Comparison of ENCODE assay signal across 11 cellular contexts in the genomic region with DNA sequence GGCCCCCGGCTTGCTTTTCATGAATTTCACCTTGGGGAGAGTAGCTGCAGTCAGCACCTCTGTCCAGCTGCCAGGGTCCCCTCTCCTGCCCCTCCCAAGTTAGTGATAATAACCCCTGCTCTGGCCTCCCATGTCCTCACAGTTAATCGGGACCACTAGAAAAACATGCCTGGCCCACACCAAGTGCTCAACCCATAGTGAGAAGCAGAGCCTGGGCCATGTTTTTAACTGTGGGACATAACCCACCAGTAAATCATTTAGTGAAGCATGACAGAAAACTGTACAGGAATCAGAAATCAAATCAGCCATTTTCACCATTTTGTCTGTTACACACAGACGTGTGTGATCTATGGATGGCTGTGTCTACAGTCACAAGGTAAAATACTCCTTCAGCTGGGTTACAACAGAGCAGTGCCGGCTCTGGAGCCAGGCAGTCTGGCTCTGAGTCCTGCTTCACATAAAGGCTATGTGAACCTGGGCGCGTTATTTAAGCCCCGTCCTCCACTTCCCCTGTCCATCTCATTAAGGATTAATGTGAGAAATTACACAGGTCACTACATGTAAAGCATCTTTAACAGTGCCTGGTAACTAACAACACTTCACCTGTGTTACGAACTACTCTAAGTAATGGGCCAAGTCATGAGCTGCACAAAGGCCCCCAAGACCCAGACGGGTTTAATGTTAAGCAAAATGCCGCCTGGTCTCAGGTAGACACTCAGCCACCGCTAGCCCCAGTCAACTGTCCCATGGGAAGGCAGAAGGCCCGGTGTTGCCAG. TPM values are rescaled to one million over a fixed set of nuclear protein-coding genes. Genes with fewer than 3 reads are reported as not detected.
A peak's percentile ranks its signal among the peaks of the same experiment; 100 is the strongest.
DNase-seq lines count a peak whose midpoint lies in the region; ATAC-seq and TF ChIP-seq lines count a peak whose summit lies in the region.
"Had no signal": no experiment of that assay in that cellular context is flagged by ENCODE, and none has a peak within 500 bp of the region (broad histone marks: within the 10 kb centered on the region; RNA-seq: fewer than 3 reads in every experiment).

No MANE protein-coding gene starts in this region.

- peak overlapping the region; percentile 76 for H3K27ac Mint-ChIP-seq in activated CD8-positive, alpha-beta memory T cell treated with anti-CD3 and anti-CD28 coated beads, Interleukin-2, amount 10 ng/mL, durations not matched to agents 7 days and 5 days
- H3K27ac Mint-ChIP-seq in activated CD4-positive, alpha-beta memory T cell treated with anti-CD3 and anti-CD28 coated beads, Interleukin-2, amount 10 ng/mL, durations not matched to agents 7 days and 5 days: peak overlapping the region; percentile 61
- peak overlapping the region; percentile 69 for H3K27ac Mint-ChIP-seq in stimulated activated memory B cell treated with anti-CD40 and anti-IgM and Interleukin-4, amounts not matched to agents 10 μg/mL and 1 μg/mL and 100 μg/mL, for 72 hours

- no peaks in the 10 kb centered on the region for H3K27me3 Mint-ChIP-seq in activated CD8-positive, alpha-beta memory T cell treated with anti-CD3 and anti-CD28 coated beads, Interleukin-2, amount 10 ng/mL, durations not matched to agents 7 days and 5 days
- no peaks in the 10 kb centered on the region for H3K27me3 Mint-ChIP-seq in activated CD4-positive, alpha-beta memory T cell treated with anti-CD3 and anti-CD28 coated beads, Interleukin-2, amount 10 ng/mL, durations not matched to agents 7 days and 5 days
- H3K27me3 Mint-ChIP-seq in stimulated activated memory B cell treated with anti-CD40 and anti-IgM and Interleukin-4, amounts not matched to agents 10 μg/mL and 1 μg/mL and 100 μg/mL, for 72 hours: no peaks in the 10 kb centered on the region

- peaks cover 0 to 52% (median 0%) of the 10 kb centered on the region in 3 donors for H3K4me1 ChIP-seq in gastroesophageal sphincter

- peaks cover 54% of the 10 kb centered on the region for H3K4me1 Mint-ChIP-seq in activated CD8-positive, alpha-beta memory T cell treated with anti-CD3 and anti-CD28 coated beads, Interleukin-2, amount 10 ng/mL, durations not matched to agents 7 days and 5 days
- H3K4me1 Mint-ChIP-seq in activated CD4-positive, alpha-beta memory T cell treated with anti-CD3 and anti-CD28 coated beads, Interleukin-2, amount 10 ng/mL, durations not matched to agents 7 days and 5 days: peaks cover 52% of the 10 kb centered on the region
- peaks cover 48% of the 10 kb centered on the region for H3K4me1 Mint-ChIP-seq in stimulated activated memory B cell treated with anti-CD40 and anti-IgM and Interleukin-4, amounts not matched to agents 10 μg/mL and 1 μg/mL and 100 μg/mL, for 72 hours

- H3K9me3 ChIP-seq in gastroesophageal sphincter: no peaks in the 10 kb centered on the region

- no peak overlapping the region for H3K4me3 ChIP-seq in gastroesophageal sphincter

- H3K36me3 Mint-ChIP-seq in activated CD8-positive, alpha-beta memory T cell treated with anti-CD3 and anti-CD28 coated beads, Interleukin-2, amount 10 ng/mL, durations not matched to agents 7 days and 5 days: peaks cover 79% of the 10 kb centered on the region
- peaks cover 85% of the 10 kb centered on the region for H3K36me3 Mint-ChIP-seq in activated CD4-positive, alpha-beta memory T cell treated with anti-CD3 and anti-CD28 coated beads, Interleukin-2, amount 10 ng/mL, durations not matched to agents 7 days and 5 days (ENCODE audit: low read depth)
- peaks cover 74% of the 10 kb centered on the region for H3K36me3 Mint-ChIP-seq in stimulated activated memory B cell treated with anti-CD40 and anti-IgM and Interleukin-4, amounts not matched to agents 10 μg/mL and 1 μg/mL and 100 μg/mL, for 72 hours

- H3K27ac ChIP-seq in gastroesophageal sphincter: peak overlapping the region in 3 of 4 donors; percentile 8 to 31 (median 14)

- CTCF ChIA-PET in activated CD8-positive, alpha-beta memory T cell treated with anti-CD3 and anti-CD28 coated beads, Interleukin-2, amount 10 ng/mL, durations not matched to agents 7 days and 5 days (lab: Charles Lee): interaction anchor here (0.6 to 0.9 kb wide), 3 partner anchors 30 to 206 kb away, joined by 3 read pairs; a partner anchor contains a TSS
- CTCF ChIA-PET in activated CD4-positive, alpha-beta memory T cell treated with anti-CD3 and anti-CD28 coated beads, Interleukin-2, amount 10 ng/mL, durations not matched to agents 7 days and 5 days (lab: Charles Lee): interaction anchor here (2.1 kb wide), 2 partner anchors 69 to 91 kb away, joined by 5 to 6 read pairs; a partner anchor contains a TSS

- H3K9me3 Mint-ChIP-seq in activated CD8-positive, alpha-beta memory T cell treated with anti-CD3 and anti-CD28 coated beads, Interleukin-2, amount 10 ng/mL, durations not matched to agents 7 days and 5 days (ENCODE audit: low read depth): no peaks in the 10 kb centered on the region
- no peaks in the 10 kb centered on the region for H3K9me3 Mint-ChIP-seq in activated CD4-positive, alpha-beta memory T cell treated with anti-CD3 and anti-CD28 coated beads, Interleukin-2, amount 10 ng/mL, durations not matched to agents 7 days and 5 days
- H3K9me3 Mint-ChIP-seq in stimulated activated memory B cell treated with anti-CD40 and anti-IgM and Interleukin-4, amounts not matched to agents 10 μg/mL and 1 μg/mL and 100 μg/mL, for 72 hours: no peaks in the 10 kb centered on the region

- no peak for DNase-seq in activated CD8-positive, alpha-beta memory T cell treated with anti-CD3 and anti-CD28 coated beads, Interleukin-2, amount 10 ng/mL, durations not matched to agents 7 days and 5 days
- no peak for DNase-seq in activated CD8-positive, alpha-beta memory T cell treated with anti-CD3 and anti-CD28 coated beads, Interleukin-2, amount 50 U/mL, for 4 hours
- no peak for DNase-seq in activated CD4-positive, alpha-beta memory T cell treated with anti-CD3 and anti-CD28 coated beads, Interleukin-2, amount 10 ng/mL, durations not matched to agents 7 days and 5 days
- no peak for DNase-seq in NCI-H1048 (lab: John Stamatoyannopoulos, UW)
- no peak for DNase-seq in NCI-H1694 (lab: John Stamatoyannopoulos, UW)
- DNase-seq: left cardiac atrium, NCI-H1092 treated with DMSO at 0.1 percent for 48 hours, retina had no signal

- peaks cover 0 to 96% of the 10 kb centered on the region in 2 donors for H3K36me3 ChIP-seq in gastroesophageal sphincter

- TF ChIP-seq POLR2A in gastroesophageal sphincter (IDR thresholded peaks at IDR 0.05): no peak

- TF ChIP-seq CTCF in gastroesophageal sphincter (IDR thresholded peaks at IDR 0.05): no peak

- H3K4me3 Mint-ChIP-seq in activated CD8-positive, alpha-beta memory T cell treated with anti-CD3 and anti-CD28 coated beads, Interleukin-2, amount 10 ng/mL, durations not matched to agents 7 days and 5 days: no peak overlapping the region
- no peak overlapping the region for H3K4me3 Mint-ChIP-seq in activated CD4-positive, alpha-beta memory T cell treated with anti-CD3 and anti-CD28 coated beads, Interleukin-2, amount 10 ng/mL, durations not matched to agents 7 days and 5 days
- no peak overlapping the region for H3K4me3 Mint-ChIP-seq in stimulated activated memory B cell treated with anti-CD40 and anti-IgM and Interleukin-4, amounts not matched to agents 10 μg/mL and 1 μg/mL and 100 μg/mL, for 72 hours

- TF ChIP-seq EP300 in gastroesophageal sphincter (IDR thresholded peaks at IDR 0.05): no peak

- no peak for ATAC-seq in activated CD8-positive, alpha-beta memory T cell treated with anti-CD3 and anti-CD28 coated beads, Interleukin-2, amount 10 ng/mL, durations not matched to agents 7 days and 5 days
- ATAC-seq in gastroesophageal sphincter (no peak), HG02870 (IDR thresholded peaks at IDR 0.05; ENCODE audit: unreplicated experiment) (no peak)
- no peak for ATAC-seq in stimulated activated memory B cell treated with anti-CD40 and anti-IgM and Interleukin-4, amounts not matched to agents 10 μg/mL and 1 μg/mL and 100 μg/mL, for 72 hours
- ATAC-seq: left cardiac atrium had no signal

- WGBS in gastroesophageal sphincter (ENCODE audit: low coverage in 1 of 2), 2 donors: 43 to 76% methylated on average over 1 to 10 of the region's 12 CpGs

- POLR2A ChIA-PET in activated CD4-positive, alpha-beta memory T cell treated with anti-CD3 and anti-CD28 coated beads, Interleukin-2, amount 10 ng/mL, durations not matched to agents 7 days and 5 days (lab: Charles Lee): interaction anchor here (0.7 to 2.8 kb wide), 6 partner anchors 8 to 325 kb away, joined by 3 to 11 read pairs (median 3); a partner anchor contains a TSS

- H3K27me3 ChIP-seq in gastroesophageal sphincter: no peaks in the 10 kb centered on the region

RNA-seq across cellular contexts. Expression of a gene that starts 7.6 kb away (rescaled TPM):
- total RNA-seq in activated CD8-positive, alpha-beta memory T cell treated with anti-CD3 and anti-CD28 coated beads, Interleukin-2, amount 10 ng/mL, durations not matched to agents 7 days and 5 days: 100 to 1,000 TPM; 207 to 214 TPM
- total RNA-seq in activated CD4-positive, alpha-beta memory T cell treated with anti-CD3 and anti-CD28 coated beads, Interleukin-2, amount 10 ng/mL, durations not matched to agents 7 days and 5 days: 100 to 1,000 TPM; 188 to 195 TPM
- 100 to 1,000 TPM in 2 of 4 donors, 10 to 100 TPM in 2; 88.3 to 162 (median 110) TPM for total RNA-seq in gastroesophageal sphincter

RNA-seq across cellular contexts. Expression of a gene that starts 10.6 kb away (rescaled TPM):
- total RNA-seq in activated CD8-positive, alpha-beta memory T cell treated with anti-CD3 and anti-CD28 coated beads, Interleukin-2, amount 10 ng/mL, durations not matched to agents 7 days and 5 days: 100 to 1,000 TPM; 479 to 611 TPM
- total RNA-seq in activated CD4-positive, alpha-beta memory T cell treated with anti-CD3 and anti-CD28 coated beads, Interleukin-2, amount 10 ng/mL, durations not matched to agents 7 days and 5 days: 100 to 1,000 TPM; 457 to 464 TPM
- total RNA-seq in gastroesophageal sphincter: 100 to 1,000 TPM; 173 to 180 (median 174) TPM

RNA-seq across cellular contexts. Expression of a gene that starts 26.4 kb away (rescaled TPM):
- total RNA-seq in activated CD8-positive, alpha-beta memory T cell treated with anti-CD3 and anti-CD28 coated beads, Interleukin-2, amount 10 ng/mL, durations not matched to agents 7 days and 5 days: 1 to 10 TPM; 1.4 to 2.4 TPM
- total RNA-seq in activated CD4-positive, alpha-beta memory T cell treated with anti-CD3 and anti-CD28 coated beads, Interleukin-2, amount 10 ng/mL, durations not matched to agents 7 days and 5 days: under 1 TPM; 0.81 to 0.93 TPM
- 1 to 10 TPM in 2 of 4 donors, under 1 TPM in 1, not detected in 1; 0.27 to 1.6 (median 1.1) TPM for total RNA-seq in gastroesophageal sphincter

RNA-seq across cellular contexts. Expression of a gene that starts 38.9 kb away (rescaled TPM):
- total RNA-seq in activated CD8-positive, alpha-beta memory T cell treated with anti-CD3 and anti-CD28 coated beads, Interleukin-2, amount 10 ng/mL, durations not matched to agents 7 days and 5 days: 10 to 100 TPM; 80.1 to 81.0 TPM
- 10 to 100 TPM; 79.9 to 82.2 TPM for total RNA-seq in activated CD4-positive, alpha-beta memory T cell treated with anti-CD3 and anti-CD28 coated beads, Interleukin-2, amount 10 ng/mL, durations not matched to agents 7 days and 5 days
- 1 to 10 TPM; 1.2 to 8.2 (median 4.1) TPM for total RNA-seq in gastroesophageal sphincter

RNA-seq across cellular contexts. Expression of a gene that starts 50.2 kb away (rescaled TPM):
- not detected for total RNA-seq in activated CD8-positive, alpha-beta memory T cell treated with anti-CD3 and anti-CD28 coated beads, Interleukin-2, amount 10 ng/mL, durations not matched to agents 7 days and 5 days
- total RNA-seq in activated CD4-positive, alpha-beta memory T cell treated with anti-CD3 and anti-CD28 coated beads, Interleukin-2, amount 10 ng/mL, durations not matched to agents 7 days and 5 days: not detected
- total RNA-seq in gastroesophageal sphincter: 10 to 100 TPM in 1 of 4 donors, 1 to 10 TPM in 2, not detected in 1; 2.1 to 58.4 (median 9.8) TPM
- total RNA-seq: left cardiac atrium had no signal
